Comparison of ENCODE assay signal across 9 cellular contexts in genomic region chr12:93979189-93979588, GRCh38.
DNase-seq lines count a peak whose midpoint lies in the region; ATAC-seq and TF ChIP-seq lines count a peak whose summit lies in the region.
"Had no signal": no experiment of that assay in that cellular context is flagged by ENCODE, and none has a peak within 500 bp of the region (broad histone marks: within the 10 kb centered on the region; RNA-seq: fewer than 3 reads in every experiment).

No MANE protein-coding gene starts in this region.

- POLR2A ChIA-PET in PC-9 (lab: Charles Lee; ENCODE audit: unreplicated experiment): no interaction called here

- no peaks in the 10 kb centered on the region for H3K27me3 ChIP-seq in PC-9 (ENCODE audit: insufficient read depth, low read depth)
- H3K27me3 ChIP-seq in esophagus squamous epithelium: no peaks in the 10 kb centered on the region
- no peaks in the 10 kb centered on the region for H3K27me3 ChIP-seq in psoas muscle (ENCODE audit: insufficient read depth in 3 of 3, low read length in 2 of 3)

- 54 to 65% methylated on average over 2 of the region's 2 CpGs for WGBS in esophagus squamous epithelium, 2 donors
- WGBS in psoas muscle, 3 donors: 72 to 76% (median 76%) methylated on average over 2 of the region's 2 CpGs

- no peaks in the 10 kb centered on the region for H3K9me2 ChIP-seq in PC-9 (ENCODE audit: insufficient read depth)

- TF ChIP-seq CTCF in PC-9 (conservative IDR thresholded peaks at IDR 0.05): peak; percentile 51
- TF ChIP-seq CTCF in esophagus squamous epithelium (IDR thresholded peaks at IDR 0.05): peak in 5 of 6 experiments; percentile 32 to 60 (median 39)
- peak; percentile 46 for TF ChIP-seq CTCF in psoas muscle (IDR thresholded peaks at IDR 0.05)

- no peaks in the 10 kb centered on the region; the same call in 1 of the 2 replicates for H3F3A ChIP-seq in PC-9 (ENCODE audit: insufficient read depth, low read depth)

- intact Hi-C loops in PC-9 (cut with micrococcal nuclease; ENCODE audit: unreplicated experiment) (loop anchor here (2.0 kb wide), 1 partner anchor 410 kb away; no protein-coding TSS in a partner anchor), esophagus squamous epithelium (cut with DNase I) (loop anchor here (10.0 kb wide), 1 partner anchor 414 kb away; no protein-coding TSS in a partner anchor), psoas muscle (cut with DNase I) (loop anchor here (5.0 to 10.0 kb wide), 3 partner anchors 212 to 412 kb away; partner anchors contain the start of gene SOCS2 (in 1 of the 2))

- DNase-seq in DMS 273 (lab: John Stamatoyannopoulos, UW; ENCODE audit: unreplicated experiment) (peak; percentile 13), DMS 273 treated with DMSO at 0.1 percent for 48 hours (lab: John Stamatoyannopoulos, UW) (no peak), PC-9 (no peak), esophagus squamous epithelium (lab: John Stamatoyannopoulos, UW) (no peak), psoas muscle (no peak), NCI-H1105 treated with DMSO at 0.1 percent for 48 hours (lab: John Stamatoyannopoulos, UW) (no peak)
- DNase-seq: 8988T had no signal

- no TSS peak for BruUV-seq in PC-9 (replicated peaks; lab: Mats Ljungman, UMichigan)

- H3K4me1 ChIP-seq in PC-9 (replicated peaks; ENCODE audit: insufficient read depth): no peaks in the 10 kb centered on the region
- H3K4me1 ChIP-seq in esophagus squamous epithelium: peaks cover 0 to 29% (median 5%) of the 10 kb centered on the region in 3 donors
- H3K4me1 ChIP-seq in psoas muscle: peaks cover 10% of the 10 kb centered on the region

- CTCF ChIA-PET in PC-9 (lab: Charles Lee): no interaction called here

- no peaks in the 10 kb centered on the region for H4K20me1 ChIP-seq in PC-9 (ENCODE audit: insufficient read depth)

- no peak overlapping the region for H3K4me2 ChIP-seq in PC-9

- no peak overlapping the region for H2AFZ ChIP-seq in PC-9

- H3K4me3 ChIP-seq in PC-9: no peak overlapping the region
- H3K4me3 ChIP-seq in esophagus squamous epithelium: no peak overlapping the region
- no peak overlapping the region for H3K4me3 ChIP-seq in psoas muscle

- no peaks in the 10 kb centered on the region for H3K79me2 ChIP-seq in PC-9 (ENCODE audit: low read depth)

- H3K36me3 ChIP-seq in PC-9 (ENCODE audit: low read depth) (no peaks in the 10 kb centered on the region), esophagus squamous epithelium (no peaks in the 10 kb centered on the region), psoas muscle (ENCODE audit: insufficient read depth in 1 of 2, low read depth in 1 of 2) (no peaks in the 10 kb centered on the region)

- TF ChIP-seq POLR2A in esophagus squamous epithelium (IDR thresholded peaks at IDR 0.05): no peak

- ATAC-seq in psoas muscle (no peak), GM18517 (IDR thresholded peaks at IDR 0.05; ENCODE audit: unreplicated experiment) (no peak), HG03571 (IDR thresholded peaks at IDR 0.05; ENCODE audit: unreplicated experiment) (no peak)

- H3K9me3 ChIP-seq in PC-9 (ENCODE audit: insufficient read depth, low read depth) (no peaks in the 10 kb centered on the region), esophagus squamous epithelium (no peaks in the 10 kb centered on the region), psoas muscle (no peaks in the 10 kb centered on the region)

- H3K27ac ChIP-seq in PC-9: no peak overlapping the region
- H3K27ac ChIP-seq in esophagus squamous epithelium: no peak overlapping the region
- no peak overlapping the region for H3K27ac ChIP-seq in psoas muscle
